8 cellular contexts compared by ENCODE assay signal in genomic region chr1:21594935-21595897, GRCh38.
A peak's percentile ranks its signal among the peaks of the same experiment; 100 is the strongest.
DNase-seq lines count a peak whose midpoint lies in the region; ATAC-seq and TF ChIP-seq lines count a peak whose summit lies in the region.

No MANE protein-coding gene starts in this region.

- H3K9ac ChIP-seq in adipocyte (ENCODE audit: low read length) = no peak overlapping the region

- peaks cover 6% of the 10 kb centered on the region for H3K4me1 ChIP-seq in adipocyte (ENCODE audit: control insufficient read depth, insufficient read depth, low read length)

- H3K4me3 ChIP-seq in adipocyte (ENCODE audit: low read length) = no peak overlapping the region

- no peak for ATAC-seq in HG03571 (IDR thresholded peaks at IDR 0.05; ENCODE audit: unreplicated experiment)

- CTCF ChIA-PET in RWPE1 (lab: Yijun Ruan, JAX) = interaction anchor here (0.6 to 1.2 kb wide), 4 partner anchors 26 to 65 kb away, joined by 3 to 4 read pairs (median 3); no protein-coding TSS in a partner anchor

- peak; percentile 71 for TF ChIP-seq CTCF in RWPE1 (conservative IDR thresholded peaks at IDR 0.05; ENCODE audit: low read depth)

- no peaks in the 10 kb centered on the region for H3K9me3 ChIP-seq in adipocyte (ENCODE audit: control insufficient read depth, low read length)

- DNase-seq in Ammon's horn (ENCODE audit: low spot score) (peak; percentile 24), H4 (ENCODE audit: low spot score) (peak; percentile 32), RWPE1 (ENCODE audit: low spot score) (peak; percentile 50), adipocyte (ENCODE audit: low read depth) (peak; percentile 83), hepatic stellate cell (ENCODE audit: low spot score) (peak; percentile 78), KG1 (lab: John Stamatoyannopoulos, UW) (no peak)
- peak; percentile 10 to 45 for DNase-seq in stimulated activated CD4-positive, alpha-beta T cell treated with anti-CD3 and anti-CD28 coated beads, Interleukin-1b, Interleukin-23, amount 100 ng/mL, for 4 hours (ENCODE audit: low read depth in 2 of 2)

- H3K27ac ChIP-seq in RWPE1 = no peak overlapping the region

- no peaks in the 10 kb centered on the region for H3K36me3 ChIP-seq in adipocyte (ENCODE audit: control insufficient read depth, insufficient read depth, low read length, severe bottlenecking)

- H3K27me3 ChIP-seq in adipocyte (replicated peaks; ENCODE audit: control insufficient read depth, insufficient read depth, low read length) = peaks cover 25% of the 10 kb centered on the region

- POLR2A ChIA-PET in RWPE1 (lab: Yijun Ruan, JAX; ENCODE audit: low non-redundant PET) = no interaction called here
